In genomic region chr18:76494181-76494540, GRCh38 we compare ENCODE assay signal across 8 cellular contexts. TPM values are rescaled to one million over a fixed set of nuclear protein-coding genes. Genes with fewer than 3 reads are reported as not detected.
A peak's percentile ranks its signal among the peaks of the same experiment; 100 is the strongest.
DNase-seq lines count a peak whose midpoint lies in the region; ATAC-seq and TF ChIP-seq lines count a peak whose summit lies in the region.

No MANE protein-coding gene starts in this region.

- TF ChIP-seq POLR2A in body of pancreas (IDR thresholded peaks at IDR 0.05), result no peak

- TF ChIP-seq CTCF in body of pancreas (IDR thresholded peaks at IDR 0.05), result no peak

- peak overlapping the region; percentile 81 to 91 (median 90) for H3K27ac ChIP-seq in body of pancreas
- H3K27ac ChIP-seq in stomach smooth muscle (ENCODE audit: low read length), result no peak overlapping the region

- peak overlapping the region; percentile 14 to 87 for H3K9ac ChIP-seq in stomach smooth muscle (ENCODE audit: low read length in 2 of 2)

- 1 to 2% methylated on average over 18 to 20 of the region's 21 CpGs for WGBS in body of pancreas, 2 donors

- H3K36me3 ChIP-seq in body of pancreas (replicated peaks in 1 of 2; ENCODE audit: insufficient read depth in 1 of 2, low read depth in 2 of 2) (no peaks in the 10 kb centered on the region), stomach smooth muscle (ENCODE audit: control insufficient read depth in 2 of 2, insufficient read depth in 2 of 2, low read length in 2 of 2) (no peaks in the 10 kb centered on the region)

- H3K9me3 ChIP-seq in body of pancreas (no peaks in the 10 kb centered on the region), stomach smooth muscle (ENCODE audit: control insufficient read depth in 2 of 2, low read length in 2 of 2) (no peaks in the 10 kb centered on the region)

- H3K4me1 ChIP-seq in body of pancreas (peaks cover 19% of the 10 kb centered on the region), stomach smooth muscle (ENCODE audit: control insufficient read depth, insufficient read depth, low read length) (peaks cover 15% of the 10 kb centered on the region)

- H3K27me3 ChIP-seq in body of pancreas (no peaks in the 10 kb centered on the region), stomach smooth muscle (ENCODE audit: control insufficient read depth in 1 of 2, insufficient read depth in 2 of 2, low read length in 2 of 2) (no peaks in the 10 kb centered on the region)

- peak overlapping the region; percentile 6 to 64 for H3K4me3 ChIP-seq in body of pancreas
- peak overlapping the region; percentile 94 to 97 for H3K4me3 ChIP-seq in stomach smooth muscle (ENCODE audit: low read length in 2 of 2)

- ATAC-seq in body of pancreas, result no peak
- no peak for ATAC-seq in GM19035 (IDR thresholded peaks at IDR 0.05; ENCODE audit: unreplicated experiment)

- intact Hi-C loops in body of pancreas (cut with DNase I), result no loop called here

- DNase-seq in NCI-H524 (lab: John Stamatoyannopoulos, UW), result peak; percentile 16 to 39
- no peak for DNase-seq in NCI-H524 treated with DMSO at 0.1 percent for 48 hours (lab: John Stamatoyannopoulos, UW)
- DNase-seq in NCI-H2107 treated with DMSO at 0.1 percent for 48 hours (lab: John Stamatoyannopoulos, UW; ENCODE audit: unreplicated experiment), result peak; percentile 54
- DNase-seq in body of pancreas, result peak; percentile 36 to 43 (median 40)
- DNase-seq in islet precursor cell, result peak; percentile 78
- DNase-seq in G401 (ENCODE audit: low spot score), result no peak

- in situ Hi-C loops in G401 (cut with HindIII; ENCODE audit: low sequenced_read_pairs), result no loop called here

RNA-seq across cellular contexts. Expression of gene ZNF516, which starts 0.9 kb away (rescaled TPM):
- total RNA-seq in body of pancreas, result 10 to 100 TPM; 13.5 to 16.5 TPM
- 8.4 and 9.6 TPM in 2 replicates for total RNA-seq in G401 (2014; rRNA removed; shearing (Covaris generic))

Comparison
In these comparisons a context has a peak if more than half of its experiments do, and no peak if none do; other contexts are left out.
1. DNase-seq: peak in NCI-H524 (2 of 2), NCI-H2107 treated with DMSO at 0.1 percent for 48 hours (single experiment), body of pancreas (4 of 4) and islet precursor cell (single experiment); none in NCI-H524 treated with DMSO at 0.1 percent for 48 hours (single experiment) and G401 (single experiment).